16 cellular contexts compared by ENCODE assay signal in the genomic region with DNA sequence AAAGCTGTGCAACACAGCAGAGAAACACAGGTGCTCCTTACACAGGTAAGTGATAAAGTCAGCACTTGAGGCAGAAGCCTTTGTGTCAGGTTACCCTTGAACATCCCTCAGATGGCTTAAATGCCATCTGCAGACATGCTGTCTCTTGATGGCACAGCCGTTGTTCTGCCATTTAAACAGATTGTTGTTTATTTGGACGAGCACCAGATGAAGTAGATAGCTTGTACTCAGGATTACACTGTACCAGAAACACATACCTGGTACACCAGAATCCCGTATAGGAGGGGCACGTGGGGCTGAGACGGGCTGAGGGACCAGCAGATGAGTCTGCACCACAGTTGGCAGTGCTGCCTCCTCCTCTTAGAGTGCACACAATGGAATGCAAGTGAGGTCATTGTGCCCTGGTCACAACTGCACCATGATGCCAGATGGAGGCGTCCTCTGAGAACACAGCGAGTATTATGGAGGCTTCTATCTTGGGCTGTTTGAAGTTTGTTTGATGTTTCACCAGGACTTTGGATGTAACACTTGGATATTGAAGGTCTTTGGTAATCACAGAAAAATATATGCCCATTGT.
DNase-seq lines count a peak whose midpoint lies in the region; ATAC-seq and TF ChIP-seq lines count a peak whose summit lies in the region.
"Had no signal": no experiment of that assay in that cellular context is flagged by ENCODE, and none has a peak within 500 bp of the region (broad histone marks: within the 10 kb centered on the region; RNA-seq: fewer than 3 reads in every experiment).

No MANE protein-coding gene starts in this region.

- H3K4me3 Mint-ChIP-seq in CD8-positive, alpha-beta T cell = no peak overlapping the region
- H3K4me3 Mint-ChIP-seq: activated T-cell treated with anti-CD3 and anti-CD28 coated beads, Interleukin-2, amount 50 U/mL, for 24 hours; memory B cell had no signal

- intact Hi-C loops in left ventricle myocardium inferior (cut with micrococcal nuclease) = loop anchor here (10.0 kb wide), 1 partner anchor 67 kb away; no protein-coding TSS in a partner anchor
- intact Hi-C loops in CD8-positive, alpha-beta T cell (cut with DNase I, micrococcal nuclease) = no loop called here

- DNase-seq in NCI-H748 (lab: John Stamatoyannopoulos, UW; ENCODE audit: unreplicated experiment) (peak; percentile 33), NCI-H748 treated with DMSO at 0.1 percent for 48 hours (lab: John Stamatoyannopoulos, UW) (no peak), NCI-H524 treated with DMSO at 0.1 percent for 48 hours (lab: John Stamatoyannopoulos, UW) (peak; percentile 31), left ventricle myocardium inferior (peak; percentile 50), substantia nigra (lab: John Stamatoyannopoulos, UW) (peak in 43 of 49 donors; percentile 13 to 83 (median 49))
- no peak for DNase-seq in CD8-positive, alpha-beta T cell
- DNase-seq: activated CD4-positive, alpha-beta T cell treated with anti-CD3 and anti-CD28 coated beads for 4 hours; activated T-cell treated with anti-CD3 and anti-CD28 coated beads, Interleukin-2, amount 50 U/mL, for 24 hours; Calu3; MM.1S; NCI-H446 treated with DMSO at 0.1 percent for 48 hours; RPMI8226 had no signal

- H3K36me3 Mint-ChIP-seq in CD8-positive, alpha-beta T cell = no peaks in the 10 kb centered on the region
- H3K36me3 Mint-ChIP-seq: memory B cell had no signal

- CTCF ChIA-PET in CD8-positive, alpha-beta T cell (lab: Charles Lee) = no interaction called here

- H3K27me3 Mint-ChIP-seq in CD8-positive, alpha-beta T cell (ENCODE audit: low read depth) = peaks cover 5% of the 10 kb centered on the region
- H3K27me3 Mint-ChIP-seq: activated T-cell treated with anti-CD3 and anti-CD28 coated beads, Interleukin-2, amount 50 U/mL, for 24 hours had no signal

- no peak overlapping the region for H3K4me3 ChIP-seq in left ventricle myocardium inferior
- H3K4me3 ChIP-seq in CD8-positive, alpha-beta T cell (ENCODE audit: low read depth, low read length) = no peak overlapping the region

- H3K27ac ChIP-seq in left ventricle myocardium inferior (replicated peaks) (peak overlapping the region; percentile 77), substantia nigra (ENCODE audit: low read depth, low read length, poor library complexity, severe bottlenecking) (peak overlapping the region; percentile 11)
- no peak overlapping the region for H3K27ac ChIP-seq in CD8-positive, alpha-beta T cell (ENCODE audit: low read depth, low read length)

- peaks cover 86% of the 10 kb centered on the region for H3K4me1 ChIP-seq in left ventricle myocardium inferior
- H3K4me1 ChIP-seq in CD8-positive, alpha-beta T cell (ENCODE audit: insufficient read depth, low read length) = no peaks in the 10 kb centered on the region

- no peaks in the 10 kb centered on the region for H3K27me3 ChIP-seq in left ventricle myocardium inferior (ENCODE audit: low read depth)
- H3K27me3 ChIP-seq in CD8-positive, alpha-beta T cell (ENCODE audit: insufficient read depth, low read length) = no peaks in the 10 kb centered on the region

- H3K9me3 Mint-ChIP-seq in CD8-positive, alpha-beta T cell = no peaks in the 10 kb centered on the region
- H3K9me3 Mint-ChIP-seq: activated T-cell treated with anti-CD3 and anti-CD28 coated beads, Interleukin-2, amount 50 U/mL, for 24 hours; memory B cell had no signal

- H3K36me3 ChIP-seq in left ventricle myocardium inferior = no peaks in the 10 kb centered on the region
- no peaks in the 10 kb centered on the region for H3K36me3 ChIP-seq in CD8-positive, alpha-beta T cell (ENCODE audit: insufficient read depth, low read length)

- H3K27ac Mint-ChIP-seq in CD8-positive, alpha-beta T cell = no peak overlapping the region
- H3K27ac Mint-ChIP-seq: activated T-cell treated with anti-CD3 and anti-CD28 coated beads, Interleukin-2, amount 50 U/mL, for 24 hours; memory B cell had no signal

- no peak for TF ChIP-seq CTCF in left ventricle myocardium inferior (IDR thresholded peaks at IDR 0.05; ENCODE audit: borderline replicate concordance)
- no peak for TF ChIP-seq CTCF in CD8-positive, alpha-beta T cell (IDR thresholded peaks at IDR 0.05)

- no peaks in the 10 kb centered on the region for H3K4me1 Mint-ChIP-seq in CD8-positive, alpha-beta T cell (ENCODE audit: low read depth)

- POLR2A ChIA-PET in CD8-positive, alpha-beta T cell (lab: Charles Lee) = no interaction called here

- ATAC-seq in HG02763 (IDR thresholded peaks at IDR 0.05; ENCODE audit: unreplicated experiment) (no peak), GM18873 (IDR thresholded peaks at IDR 0.05; ENCODE audit: low FRiP score, unreplicated experiment) (no peak)
- ATAC-seq in CD8-positive, alpha-beta T cell = no peak
- ATAC-seq: esophagus mucosa had no signal

- peaks cover under 1% of the 10 kb centered on the region for H3K9me3 ChIP-seq in left ventricle myocardium inferior (replicated peaks)
- no peaks in the 10 kb centered on the region for H3K9me3 ChIP-seq in CD8-positive, alpha-beta T cell (ENCODE audit: low read length)

Comparison
In these comparisons a context has a peak if more than half of its experiments do, and no peak if none do; other contexts are left out.
1. DNase-seq: peak in NCI-H748 (single experiment), NCI-H524 treated with DMSO at 0.1 percent for 48 hours (single experiment), left ventricle myocardium inferior (single experiment) and substantia nigra (43 of 49); none in NCI-H748 treated with DMSO at 0.1 percent for 48 hours (single experiment) and CD8-positive, alpha-beta T cell (0 of 7).